In the genomic region with DNA sequence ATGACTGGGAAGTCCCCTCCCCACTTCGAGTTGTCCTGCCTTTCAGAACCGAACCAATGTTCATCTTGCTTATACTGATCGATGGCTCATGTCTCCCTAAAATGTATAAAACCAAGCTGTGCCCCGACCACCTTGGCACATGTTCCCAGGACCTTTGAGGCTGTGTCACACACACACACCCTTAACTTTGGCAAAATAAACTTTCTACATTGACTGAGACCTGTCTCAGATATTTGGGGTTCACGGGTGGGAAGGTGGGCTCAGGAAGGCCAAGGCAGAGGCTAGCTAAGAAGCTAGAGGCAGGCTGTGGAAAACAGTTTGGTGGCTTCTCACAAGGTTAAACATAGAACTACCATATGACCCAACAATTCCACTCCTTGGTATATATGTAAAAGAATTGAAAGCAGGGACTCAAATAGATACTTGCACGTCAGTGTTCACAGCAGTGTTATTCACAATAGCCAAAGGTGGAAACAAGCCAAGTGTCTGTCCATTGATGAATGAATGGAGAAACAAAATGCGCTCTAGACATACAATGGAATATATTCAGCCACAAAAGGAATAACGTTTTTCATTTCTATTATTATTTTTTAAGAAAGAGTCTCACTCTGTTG, we compare ENCODE assay signal across 15 cellular contexts. TPM values are rescaled to one million over a fixed set of nuclear protein-coding genes. Genes with fewer than 3 reads are reported as not detected.
DNase-seq lines count a peak whose midpoint lies in the region; ATAC-seq lines count a peak whose summit lies in the region.
"Had no signal": no experiment of that assay in that cellular context is flagged by ENCODE, and none has a peak within 500 bp of the region (broad histone marks: within the 10 kb centered on the region; RNA-seq: fewer than 3 reads in every experiment).

No MANE protein-coding gene starts in this region.

- intact Hi-C loops in activated naive CD4-positive, alpha-beta T cell treated with anti-CD3 and anti-CD28 coated beads for 36 hours (cut with micrococcal nuclease): no loop called here

- in situ Hi-C loops in G401 (cut with HindIII; ENCODE audit: low sequenced_read_pairs): no loop called here

- CTCF ChIA-PET in activated naive CD4-positive, alpha-beta T cell treated with anti-CD3 and anti-CD28 coated beads, Interleukin-2, amount 10 ng/mL, durations not matched to agents 7 days and 5 days (lab: Charles Lee): interaction anchor here (1.7 kb wide), 1 partner anchor 171 kb away, joined by 4 read pairs; no protein-coding TSS in a partner anchor
- CTCF ChIA-PET in activated naive CD4-positive, alpha-beta T cell treated with anti-CD3 and anti-CD28 coated beads for 36 hours (lab: Charles Lee): interaction anchor here (1.0 kb wide), 1 partner anchor 172 kb away, joined by 3 read pairs; no protein-coding TSS in a partner anchor

- H3K4me1 Mint-ChIP-seq in activated naive CD4-positive, alpha-beta T cell treated with anti-CD3 and anti-CD28 coated beads, Interleukin-2, amount 10 ng/mL, durations not matched to agents 7 days and 5 days: no peaks in the 10 kb centered on the region
- H3K4me1 Mint-ChIP-seq in activated naive CD4-positive, alpha-beta T cell treated with anti-CD3 and anti-CD28 coated beads for 36 hours (ENCODE audit: low read depth): peaks cover 5% of the 10 kb centered on the region
- H3K4me1 Mint-ChIP-seq in stimulated activated naive CD8-positive, alpha-beta T cell treated with anti-CD3 and anti-CD28 coated beads, Interleukin-15, Interleukin-2, amounts not matched to agents 100 ng/mL and 50 ng/mL, for 24 hours (ENCODE audit: low read depth): peaks cover 73% of the 10 kb centered on the region
- H3K4me1 Mint-ChIP-seq: activated B cell treated with CpG ODN at 0.5 μM for 24 hours had no signal

- H3K27ac Mint-ChIP-seq in activated naive CD4-positive, alpha-beta T cell treated with anti-CD3 and anti-CD28 coated beads, Interleukin-2, amount 10 ng/mL, durations not matched to agents 7 days and 5 days: no peak overlapping the region
- H3K27ac Mint-ChIP-seq in activated naive CD4-positive, alpha-beta T cell treated with anti-CD3 and anti-CD28 coated beads for 36 hours: no peak overlapping the region
- H3K27ac Mint-ChIP-seq in stimulated activated naive CD8-positive, alpha-beta T cell treated with anti-CD3 and anti-CD28 coated beads, Interleukin-15, Interleukin-2, amounts not matched to agents 100 ng/mL and 50 ng/mL, for 24 hours: peak overlapping the region; percentile 97
- H3K27ac Mint-ChIP-seq: activated B cell treated with CpG ODN at 0.5 μM for 24 hours; activated naive CD4-positive, alpha-beta T cell treated with anti-CD3 and anti-CD28 coated beads, Interleukin-2, amount 50 U/mL, for 24 hours had no signal

- no peak overlapping the region for H3K4me3 Mint-ChIP-seq in activated naive CD4-positive, alpha-beta T cell treated with anti-CD3 and anti-CD28 coated beads, Interleukin-2, amount 10 ng/mL, durations not matched to agents 7 days and 5 days
- no peak overlapping the region for H3K4me3 Mint-ChIP-seq in activated naive CD4-positive, alpha-beta T cell treated with anti-CD3 and anti-CD28 coated beads for 36 hours
- peak overlapping the region; percentile 47 for H3K4me3 Mint-ChIP-seq in stimulated activated naive CD8-positive, alpha-beta T cell treated with anti-CD3 and anti-CD28 coated beads, Interleukin-15, Interleukin-2, amounts not matched to agents 100 ng/mL and 50 ng/mL, for 24 hours
- H3K4me3 Mint-ChIP-seq: activated B cell treated with CpG ODN at 0.5 μM for 24 hours; activated naive CD4-positive, alpha-beta T cell treated with anti-CD3 and anti-CD28 coated beads, Interleukin-2, amount 50 U/mL, for 24 hours had no signal

- H3K9me3 Mint-ChIP-seq in activated naive CD4-positive, alpha-beta T cell treated with anti-CD3 and anti-CD28 coated beads, Interleukin-2, amount 10 ng/mL, durations not matched to agents 7 days and 5 days: no peaks in the 10 kb centered on the region
- no peaks in the 10 kb centered on the region for H3K9me3 Mint-ChIP-seq in activated naive CD4-positive, alpha-beta T cell treated with anti-CD3 and anti-CD28 coated beads for 36 hours
- no peaks in the 10 kb centered on the region for H3K9me3 Mint-ChIP-seq in stimulated activated naive CD8-positive, alpha-beta T cell treated with anti-CD3 and anti-CD28 coated beads, Interleukin-15, Interleukin-2, amounts not matched to agents 100 ng/mL and 50 ng/mL, for 24 hours
- H3K9me3 Mint-ChIP-seq: activated B cell treated with CpG ODN at 0.5 μM for 24 hours; activated naive CD4-positive, alpha-beta T cell treated with anti-CD3 and anti-CD28 coated beads, Interleukin-2, amount 50 U/mL, for 24 hours had no signal

- no peaks in the 10 kb centered on the region for H3K36me3 Mint-ChIP-seq in activated naive CD4-positive, alpha-beta T cell treated with anti-CD3 and anti-CD28 coated beads, Interleukin-2, amount 10 ng/mL, durations not matched to agents 7 days and 5 days
- H3K36me3 Mint-ChIP-seq in activated naive CD4-positive, alpha-beta T cell treated with anti-CD3 and anti-CD28 coated beads for 36 hours (ENCODE audit: low read depth): no peaks in the 10 kb centered on the region
- no peaks in the 10 kb centered on the region for H3K36me3 Mint-ChIP-seq in stimulated activated naive CD8-positive, alpha-beta T cell treated with anti-CD3 and anti-CD28 coated beads, Interleukin-15, Interleukin-2, amounts not matched to agents 100 ng/mL and 50 ng/mL, for 24 hours (ENCODE audit: low read depth)
- H3K36me3 Mint-ChIP-seq: activated naive CD4-positive, alpha-beta T cell treated with anti-CD3 and anti-CD28 coated beads, Interleukin-2, amount 50 U/mL, for 24 hours had no signal

- peak; percentile 5 for DNase-seq in activated naive CD4-positive, alpha-beta T cell treated with anti-CD3 and anti-CD28 coated beads, Interleukin-2, amount 10 ng/mL, durations not matched to agents 7 days and 5 days
- DNase-seq in activated naive CD4-positive, alpha-beta T cell treated with anti-CD3 and anti-CD28 coated beads for 36 hours: no peak
- DNase-seq in activated T-cell treated with anti-CD3 and anti-CD28 coated beads, Interleukin-2, amount 50 U/mL, for 48 hours: peak; percentile 39 to 50
- no peak for DNase-seq in G401 (ENCODE audit: low spot score)
- no peak for DNase-seq in RKO (ENCODE audit: low spot score)
- DNase-seq: activated B cell treated with CpG ODN at 0.5 μM for 24 hours; DMS153; glutamatergic neuron; OCI-M1; stimulated activated CD4-positive, alpha-beta T cell treated with anti-CD3 and anti-CD28 coated beads, Interleukin-1b, Interleukin-23, amount 100 ng/mL, for 48 hours had no signal

- H3K27me3 Mint-ChIP-seq in activated naive CD4-positive, alpha-beta T cell treated with anti-CD3 and anti-CD28 coated beads, Interleukin-2, amount 10 ng/mL, durations not matched to agents 7 days and 5 days: peaks cover 77% of the 10 kb centered on the region
- H3K27me3 Mint-ChIP-seq in activated naive CD4-positive, alpha-beta T cell treated with anti-CD3 and anti-CD28 coated beads for 36 hours (ENCODE audit: low read depth): no peaks in the 10 kb centered on the region
- H3K27me3 Mint-ChIP-seq in stimulated activated naive CD8-positive, alpha-beta T cell treated with anti-CD3 and anti-CD28 coated beads, Interleukin-15, Interleukin-2, amounts not matched to agents 100 ng/mL and 50 ng/mL, for 24 hours: no peaks in the 10 kb centered on the region
- H3K27me3 Mint-ChIP-seq: activated naive CD4-positive, alpha-beta T cell treated with anti-CD3 and anti-CD28 coated beads, Interleukin-2, amount 50 U/mL, for 24 hours had no signal

- ATAC-seq in HG02610 (IDR thresholded peaks at IDR 0.05; ENCODE audit: unreplicated experiment) (peak; percentile 66), HG02970 (IDR thresholded peaks at IDR 0.05; ENCODE audit: low FRiP score, unreplicated experiment) (no peak)

RNA-seq across cellular contexts. Expression of gene PRF1, which starts 15.4 kb away (rescaled TPM):
- 1 to 10 TPM; 7.5 to 8.2 TPM for total RNA-seq in activated naive CD4-positive, alpha-beta T cell treated with anti-CD3 and anti-CD28 coated beads for 36 hours
- total RNA-seq in G401 (2014; rRNA removed; shearing (Covaris generic)): not detected in 2 replicates
- total RNA-seq: kidney epithelial cell had no signal

Comparison
In these comparisons a context has a peak if more than half of its experiments do, and no peak if none do; other contexts are left out.
1. DNase-seq: peak in activated naive CD4-positive, alpha-beta T cell treated with anti-CD3 and anti-CD28 coated beads, Interleukin-2, amount 10 ng/mL, durations not matched to agents 7 days and 5 days (single experiment) and activated T-cell treated with anti-CD3 and anti-CD28 coated beads, Interleukin-2, amount 50 U/mL, for 48 hours (2 of 2); none in activated naive CD4-positive, alpha-beta T cell treated with anti-CD3 and anti-CD28 coated beads for 36 hours (single experiment), G401 (single experiment) and RKO (single experiment).